Comparison of ENCODE assay signal across 1 cellular context in genomic region chr5:159202151-159202550, GRCh38.
TF ChIP-seq lines count a peak whose summit lies in the region.

No MANE protein-coding gene starts in this region.

TF ChIP-seq in IMR-90, 13 proteins besides CTCF, POLR2A, EP300 and RAD21:
- TF ChIP-seq CHD1 (IDR thresholded peaks at IDR 0.05; ENCODE audit: low read depth, low read length) = no peak
- no peak for TF ChIP-seq MAZ (IDR thresholded peaks at IDR 0.05; ENCODE audit: borderline replicate concordance, low read depth, low read length)
- no peak for TF ChIP-seq CEBPB (IDR thresholded peaks at IDR 0.05; ENCODE audit: low read depth, low read length)
- no peak for TF ChIP-seq RCOR1 (IDR thresholded peaks at IDR 0.05; ENCODE audit: insufficient replicate concordance, low read length)
- TF ChIP-seq, protein P1, sequence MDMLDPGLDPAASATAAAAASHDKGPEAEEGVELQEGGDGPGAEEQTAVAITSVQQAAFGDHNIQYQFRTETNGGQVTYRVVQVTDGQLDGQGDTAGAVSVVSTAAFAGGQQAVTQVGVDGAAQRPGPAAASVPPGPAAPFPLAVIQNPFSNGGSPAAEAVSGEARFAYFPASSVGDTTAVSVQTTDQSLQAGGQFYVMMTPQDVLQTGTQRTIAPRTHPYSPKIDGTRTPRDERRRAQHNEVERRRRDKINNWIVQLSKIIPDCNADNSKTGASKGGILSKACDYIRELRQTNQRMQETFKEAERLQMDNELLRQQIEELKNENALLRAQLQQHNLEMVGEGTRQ (IDR thresholded peaks at IDR 0.05; ENCODE audit: low read depth, low read length) = no peak
- TF ChIP-seq MAFK (IDR thresholded peaks at IDR 0.05; ENCODE audit: low read depth, low read length) = no peak
- TF ChIP-seq, protein P2, sequence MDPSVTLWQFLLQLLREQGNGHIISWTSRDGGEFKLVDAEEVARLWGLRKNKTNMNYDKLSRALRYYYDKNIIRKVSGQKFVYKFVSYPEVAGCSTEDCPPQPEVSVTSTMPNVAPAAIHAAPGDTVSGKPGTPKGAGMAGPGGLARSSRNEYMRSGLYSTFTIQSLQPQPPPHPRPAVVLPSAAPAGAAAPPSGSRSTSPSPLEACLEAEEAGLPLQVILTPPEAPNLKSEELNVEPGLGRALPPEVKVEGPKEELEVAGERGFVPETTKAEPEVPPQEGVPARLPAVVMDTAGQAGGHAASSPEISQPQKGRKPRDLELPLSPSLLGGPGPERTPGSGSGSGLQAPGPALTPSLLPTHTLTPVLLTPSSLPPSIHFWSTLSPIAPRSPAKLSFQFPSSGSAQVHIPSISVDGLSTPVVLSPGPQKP (IDR thresholded peaks at IDR 0.05; ENCODE audit: borderline replicate concordance, low read depth, low read length) = no peak
